ENCODE assay signal across 10 cellular contexts in genomic region chr2:36683002-36683401, GRCh38. TPM values are rescaled to one million over a fixed set of nuclear protein-coding genes. Genes with fewer than 3 reads are reported as not detected.
"Had no signal": no experiment of that assay in that cellular context is flagged by ENCODE, and none has a peak within 500 bp of the region (broad histone marks: within the 10 kb centered on the region; RNA-seq: fewer than 3 reads in every experiment).

No MANE protein-coding gene starts in this region.

- H3K36me3 ChIP-seq: HAP-1 had no signal

- H3K27ac Mint-ChIP-seq: GM23338, H9, HFFc6 had no signal

- H3K4me3 ChIP-seq: GM23248, GM23338, HAP-1 had no signal

- FAIRE-seq: H1 had no signal

- H3K27ac ChIP-seq: GM23248 had no signal

- H3K9ac ChIP-seq: GM23248 had no signal

- H3K4me3 Mint-ChIP-seq: GM23338, H9, HFFc6 had no signal

- ATAC-seq: GM23338, HCT116 had no signal

- DNase-seq: GM23248, GOT3, H7, H9, HCEC 1CT, HFFc6 had no signal

- H2AFZ ChIP-seq: GM23248, GM23338 had no signal

- H3K9me3 ChIP-seq: HAP-1 had no signal

- H3K4me2 ChIP-seq: GM23338 had no signal

RNA-seq across cellular contexts. Expression of gene VIT, which starts 13.5 kb away (rescaled TPM):
- total RNA-seq: GM23338, H1, H7 had no signal
- polyA plus RNA-seq: GM23338 had no signal
